In genomic region chr17:62718420-62718819, GRCh38 we compare ENCODE assay signal across 1 cellular context.
TF ChIP-seq lines count a peak whose summit lies in the region.

No MANE protein-coding gene starts in this region.

TF ChIP-seq in SK-N-SH, 30 proteins besides CTCF, POLR2A, EP300 and RAD21 (continued from another document):
- TF ChIP-seq PBX3 (IDR thresholded peaks at IDR 0.05): peak; percentile 99
- peak; percentile 97 for TF ChIP-seq POLR2AphosphoS5 (IDR thresholded peaks at IDR 0.05; ENCODE audit: low read depth, low read length)
- peak; percentile 85; the same call in 1 of the 2 replicates for TF ChIP-seq MEF2A (IDR thresholded peaks at IDR 0.05; ENCODE audit: borderline replicate concordance, low read depth)
- peak; percentile 85; the same call in 1 of the 2 replicates for TF ChIP-seq SIN3A (IDR thresholded peaks at IDR 0.05; ENCODE audit: borderline replicate concordance, low read depth, low read length)
- peak; percentile 99 for TF ChIP-seq JUND (IDR thresholded peaks at IDR 0.05)
- no peak for TF ChIP-seq EZH2phosphoT487 (IDR thresholded peaks at IDR 0.05; ENCODE audit: borderline replicate concordance, low read depth)
- TF ChIP-seq RFX5 (IDR thresholded peaks at IDR 0.05; ENCODE audit: low read length): no peak
- no peak for TF ChIP-seq CHD2 (IDR thresholded peaks at IDR 0.05; ENCODE audit: low read length, partially characterized antibody)
